8 cellular contexts compared by ENCODE assay signal in the genomic region with DNA sequence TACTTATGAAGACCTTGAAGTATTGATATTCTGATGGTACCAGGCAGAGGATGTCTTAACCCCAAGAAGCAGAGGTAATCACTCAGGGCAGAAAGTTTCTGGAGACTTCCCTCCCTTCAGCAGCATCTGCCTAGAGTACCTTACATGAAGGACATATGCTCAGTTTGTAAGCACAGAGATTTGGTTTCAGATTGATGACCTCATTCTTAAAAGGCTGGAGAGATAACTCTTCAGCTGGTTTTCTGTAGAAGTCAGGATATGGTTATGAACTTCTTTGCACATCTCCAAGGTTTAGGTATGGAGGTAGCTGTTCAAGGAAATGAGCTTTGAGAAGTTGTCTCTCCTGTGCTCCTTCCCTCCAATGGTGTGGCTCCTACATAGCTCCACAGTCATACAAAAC.
"Had no signal": no experiment of that assay in that cellular context is flagged by ENCODE, and none has a peak within 500 bp of the region (broad histone marks: within the 10 kb centered on the region; RNA-seq: fewer than 3 reads in every experiment).

No MANE protein-coding gene starts in this region.

- H2AFZ ChIP-seq: GM23338 had no signal

- H3K4me2 ChIP-seq: GM23338 had no signal

- ATAC-seq: GM23338, K562 had no signal

- H3K4me3 ChIP-seq: GM23338, K562 had no signal

- DNase-seq: H9, HCEC 1CT, HFFc6, IMR-90, KG1 had no signal

- H3K27ac ChIP-seq: HL-60 had no signal
